Comparison of ENCODE assay signal across 8 cellular contexts in genomic region chr11:121482231-121483129, GRCh38. TPM values are rescaled to one million over a fixed set of nuclear protein-coding genes. Genes with fewer than 3 reads are reported as not detected.
A peak's percentile ranks its signal among the peaks of the same experiment; 100 is the strongest.
DNase-seq lines count a peak whose midpoint lies in the region; ATAC-seq and TF ChIP-seq lines count a peak whose summit lies in the region.

No MANE protein-coding gene starts in this region.

- H4K91ac ChIP-seq in IMR-90 (ENCODE audit: insufficient read depth, low read depth, low read length) = no peak overlapping the region

- H3K79me1 ChIP-seq in IMR-90 (ENCODE audit: low read depth in 1 of 2, low read length in 2 of 2) = no peaks in the 10 kb centered on the region

- no peaks in the 10 kb centered on the region for H4K20me1 ChIP-seq in IMR-90 (ENCODE audit: insufficient read depth, low read length)

- CTCF ChIA-PET in IMR-90 (lab: Yijun Ruan, JAX) = no interaction called here

- H3K9me1 ChIP-seq in IMR-90 (ENCODE audit: insufficient read depth, low read length) = peaks cover 5% of the 10 kb centered on the region

- TF ChIP-seq CTCF in GM12865 (IDR thresholded peaks at IDR 0.05; ENCODE audit: insufficient read depth, low read depth, low read length, missing control alignments) = no peak
- no peak for TF ChIP-seq CTCF in IMR-90 (conservative IDR thresholded peaks at IDR 0.05; ENCODE audit: low read depth, low read length)

- peaks cover 54% of the 10 kb centered on the region for H3K36me3 Mint-ChIP-seq in activated T-cell treated with anti-CD3 and anti-CD28 coated beads, Interleukin-2, amount 50 U/mL, for 24 hours (ENCODE audit: low read depth)

- H2AFZ ChIP-seq in IMR-90 (replicated peaks; ENCODE audit: low read length, poor library complexity) = no peak overlapping the region

- TF ChIP-seq POLR2A in IMR-90 (IDR thresholded peaks at IDR 0.05; ENCODE audit: low read depth, low read length) = no peak

- H3K18ac ChIP-seq in IMR-90 (ENCODE audit: low read depth, low read length) = no peak overlapping the region; the same call in 1 of the 2 replicates

- H2BK15ac ChIP-seq in IMR-90 (ENCODE audit: low read depth, low read length) = no peak overlapping the region

- POLR2A ChIA-PET in IMR-90 (lab: Charles Lee; ENCODE audit: unreplicated experiment) = no interaction called here

- no peak for TF ChIP-seq RAD21 in IMR-90 (IDR thresholded peaks at IDR 0.05; ENCODE audit: low read length)

- H3K4me3 Mint-ChIP-seq in activated T-cell treated with anti-CD3 and anti-CD28 coated beads, Interleukin-2, amount 50 U/mL, for 24 hours = peak overlapping the region; percentile 64

- dilution Hi-C loops in IMR-90 (cut with HindIII; ENCODE audit: low sequenced_read_pairs, unreplicated experiment) = no loop called here

- no peaks in the 10 kb centered on the region for H3K36me3 ChIP-seq in IMR-90 (ENCODE audit: control insufficient read depth, insufficient read depth, low read length)
- peaks cover 11% of the 10 kb centered on the region for H3K36me3 ChIP-seq in mesodermal cell (ENCODE audit: control insufficient read depth, insufficient read depth, low read length)

- peak overlapping the region; percentile 41 for H3K4me3 ChIP-seq in GM12865 (ENCODE audit: low read depth, low read length)
- H3K4me3 ChIP-seq in IMR-90 (ENCODE audit: insufficient read depth, low read depth, low read length) = no peak overlapping the region
- H3K4me3 ChIP-seq in mesodermal cell (ENCODE audit: extremely low read depth, insufficient read depth, low read length, poor library complexity, severe bottlenecking) = no peak overlapping the region

- H3K9ac ChIP-seq in IMR-90 (ENCODE audit: low read depth, low read length) = no peak overlapping the region

- peak; percentile 53 for ATAC-seq in GM21526 (IDR thresholded peaks at IDR 0.05; ENCODE audit: low FRiP score, unreplicated experiment)
- no peak; the same call in 1 of the 2 replicates for ATAC-seq in IMR-90 (ENCODE audit: low read depth)

- no TSS peak for BruUV-seq in IMR-90 (replicated peaks; lab: Mats Ljungman, UMichigan)

- H3K9me3 ChIP-seq in IMR-90 (ENCODE audit: control insufficient read depth, insufficient read depth, low read length) (no peaks in the 10 kb centered on the region), mesodermal cell (ENCODE audit: control insufficient read depth, low read length) (no peaks in the 10 kb centered on the region)

- H3K27ac ChIP-seq in IMR-90 (ENCODE audit: insufficient read depth, low read length) (no peak overlapping the region), mesodermal cell (ENCODE audit: low read depth, low read length, severe bottlenecking) (peak overlapping the region; percentile 79)

- H3K27ac Mint-ChIP-seq in activated T-cell treated with anti-CD3 and anti-CD28 coated beads, Interleukin-2, amount 50 U/mL, for 24 hours = peak overlapping the region; percentile 93

- no peak overlapping the region for H3K23ac ChIP-seq in IMR-90 (ENCODE audit: low read depth, low read length)

- no peak overlapping the region for H2AK5ac ChIP-seq in IMR-90 (ENCODE audit: low read depth, low read length)

- intact Hi-C loops in IMR-90 (cut with micrococcal nuclease) = no loop called here

- no peaks in the 10 kb centered on the region for H3K27me3 Mint-ChIP-seq in activated T-cell treated with anti-CD3 and anti-CD28 coated beads, Interleukin-2, amount 50 U/mL, for 24 hours

- in situ Hi-C loops in IMR-90 (cut with MboI; ENCODE audit: low sequenced_read_pairs) (no loop called here), G401 (cut with HindIII; ENCODE audit: low sequenced_read_pairs) (no loop called here)

- peaks cover 2% of the 10 kb centered on the region; the same call in 1 of the 2 replicates for H3K4me1 ChIP-seq in IMR-90 (ENCODE audit: control insufficient read depth, insufficient read depth, low read length)
- H3K4me1 ChIP-seq in mesodermal cell (ENCODE audit: control insufficient read depth, insufficient read depth, low read length, poor library complexity, severe bottlenecking) = peaks cover 31% of the 10 kb centered on the region

- DNase-seq in GM12865 (ENCODE audit: low read depth) = peak; percentile 87
- DNase-seq in IMR-90 = no peak
- peak; percentile 67 for DNase-seq in activated T-cell treated with anti-CD3 and anti-CD28 coated beads, Interleukin-2, amount 50 U/mL, for 24 hours
- no peak for DNase-seq in NCI-H1930 (lab: John Stamatoyannopoulos, UW)
- no peak for DNase-seq in G401 (ENCODE audit: low spot score)
- no peak for DNase-seq in OCI-M1 (lab: John Stamatoyannopoulos, UW)

- no peaks in the 10 kb centered on the region for H3K9me3 Mint-ChIP-seq in activated T-cell treated with anti-CD3 and anti-CD28 coated beads, Interleukin-2, amount 50 U/mL, for 24 hours

- H3K27me3 ChIP-seq in IMR-90 (ENCODE audit: control insufficient read depth, insufficient read depth, low read length) = peaks cover 3% of the 10 kb centered on the region

- H4K5ac ChIP-seq in IMR-90 (ENCODE audit: low read depth, low read length) = no peak overlapping the region

- H3K4me1 Mint-ChIP-seq in activated T-cell treated with anti-CD3 and anti-CD28 coated beads, Interleukin-2, amount 50 U/mL, for 24 hours (ENCODE audit: low read depth) = peaks cover 73% of the 10 kb centered on the region

- no peak overlapping the region for H3K14ac ChIP-seq in IMR-90 (replicated peaks; ENCODE audit: low read depth, low read length)

- no peak overlapping the region for H2BK120ac ChIP-seq in IMR-90 (ENCODE audit: low read depth, low read length)

- H3K56ac ChIP-seq in IMR-90 (ENCODE audit: extremely low read depth, insufficient read depth, low read length) = no peak overlapping the region

- WGBS in IMR-90 (ENCODE audit: extremely low coverage in 2 of 2, insufficient read length in 1 of 2), 2 experiments = 69% methylated on average over 6 of the region's 9 CpGs; no CpG with 5 or more reads in 1 of the 2 experiments
- WGBS in mesodermal cell (ENCODE audit: insufficient coverage in 2 of 2), 2 experiments = 77 to 79% methylated on average over 6 to 8 of the region's 9 CpGs

- no peak overlapping the region for H3K4me2 ChIP-seq in IMR-90 (ENCODE audit: low read depth, low read length)

- no peak overlapping the region for H3K4ac ChIP-seq in IMR-90 (ENCODE audit: low read depth, low read length)

- H4K8ac ChIP-seq in IMR-90 (ENCODE audit: low read depth in 2 of 2, low read length in 2 of 2) = no peak overlapping the region

- H2BK20ac ChIP-seq in IMR-90 (ENCODE audit: low read depth, low read length) = no peak overlapping the region

- peak overlapping the region; percentile 37 for H2AK9ac ChIP-seq in IMR-90 (replicated peaks; ENCODE audit: low read depth, low read length, poor library complexity)

- no peak overlapping the region for H2BK5ac ChIP-seq in IMR-90 (ENCODE audit: low read depth, low read length, poor library complexity, severe bottlenecking)

TF ChIP-seq in IMR-90, 13 proteins besides CTCF, POLR2A, EP300 and RAD21:
- TF ChIP-seq ELK1 (IDR thresholded peaks at IDR 0.05; ENCODE audit: borderline replicate concordance, low read depth, low read length) = no peak
- TF ChIP-seq USF2 (IDR thresholded peaks at IDR 0.05; ENCODE audit: low read depth, low read length) = no peak
- no peak for TF ChIP-seq CHD1 (IDR thresholded peaks at IDR 0.05; ENCODE audit: low read depth, low read length)
- no peak for TF ChIP-seq MXI1 (IDR thresholded peaks at IDR 0.05; ENCODE audit: borderline replicate concordance, low read depth, low read length)
- TF ChIP-seq FOS (IDR thresholded peaks at IDR 0.05; ENCODE audit: low read depth, low read length) = no peak
- no peak for TF ChIP-seq MAFK (IDR thresholded peaks at IDR 0.05; ENCODE audit: low read depth, low read length)
- TF ChIP-seq MAZ (IDR thresholded peaks at IDR 0.05; ENCODE audit: borderline replicate concordance, low read depth, low read length) = no peak
- TF ChIP-seq CEBPB (IDR thresholded peaks at IDR 0.05; ENCODE audit: low read depth, low read length) = no peak
- no peak for TF ChIP-seq BHLHE40 (IDR thresholded peaks at IDR 0.05; ENCODE audit: low read depth, low read length)
- no peak for TF ChIP-seq SMC3 (IDR thresholded peaks at IDR 0.05; ENCODE audit: low read depth, low read length)
- TF ChIP-seq RCOR1 (IDR thresholded peaks at IDR 0.05; ENCODE audit: insufficient replicate concordance, low read length) = no peak
- TF ChIP-seq RFX5 (IDR thresholded peaks at IDR 0.05; ENCODE audit: low read depth, low read length) = no peak

RNA-seq across cellular contexts. Expression of gene SORL1, which starts 30.4 kb away (rescaled TPM):
- total RNA-seq in IMR-90 (2012; rRNA removed) = 1.9 and 2.0 TPM in 2 replicates
- 1.0 and 1.2 TPM in 2 replicates for polyA plus RNA-seq in IMR-90 (2012; rRNA removed)
- 1.1 TPM in 2 replicates for polyA plus RNA-seq in IMR-90 (2012; cell fraction: cytosol; rRNA removed)
- 1.4 and 1.9 TPM in 2 replicates for polyA plus RNA-seq in IMR-90 (2012; cell fraction: nucleus; rRNA removed; ENCODE audit: low replicate concordance)
- polyA plus RNA-seq in mesodermal cell (2013, experiment 1 of 2) = 15.3 TPM
- 15.5 TPM for polyA plus RNA-seq in mesodermal cell (2013, experiment 2 of 2)
- total RNA-seq in G401 (2014; rRNA removed; shearing (Covaris generic)) = 0.14 TPM in 1 of 2 replicates, not detected in the other

Comparison
In these comparisons a context has a peak if more than half of its experiments do, and no peak if none do; other contexts are left out.
1. DNase-seq: peak in GM12865 (single experiment) and activated T-cell treated with anti-CD3 and anti-CD28 coated beads, Interleukin-2, amount 50 U/mL, for 24 hours (single experiment); none in IMR-90 (single experiment), NCI-H1930 (0 of 2), G401 (single experiment) and OCI-M1 (single experiment).